1 cellular context compared by ENCODE assay signal in genomic region chr7:148664319-148664718, GRCh38.
TF ChIP-seq lines count a peak whose summit lies in the region.

No MANE protein-coding gene starts in this region.

TF ChIP-seq in K562, 482 proteins besides CTCF, POLR2A, EP300 and RAD21 (continued from another document):
- TF ChIP-seq NR4A1 (CRISPR knock-in tag; IDR thresholded peaks at IDR 0.05) (no peak), NR4A1 (tag; IDR thresholded peaks at IDR 0.05) (no peak), CHCHD3 (CRISPR knock-in tag; IDR thresholded peaks at IDR 0.05) (no peak), UBTF (IDR thresholded peaks at IDR 0.05; ENCODE audit: borderline replicate concordance in 1 of 2, low read depth in 2 of 2, low read length in 2 of 2) (no peak), SAFB (IDR thresholded peaks at IDR 0.05; ENCODE audit: borderline replicate concordance, low read depth, low read length) (no peak), HMGXB4 (CRISPR knock-in tag; IDR thresholded peaks at IDR 0.05) (no peak), TAF7 (tag; IDR thresholded peaks at IDR 0.05) (no peak), ZBTB33 (CRISPR knock-in tag; IDR thresholded peaks at IDR 0.05) (no peak)
